ENCODE assay signal across 25 cellular contexts in the genomic region with DNA sequence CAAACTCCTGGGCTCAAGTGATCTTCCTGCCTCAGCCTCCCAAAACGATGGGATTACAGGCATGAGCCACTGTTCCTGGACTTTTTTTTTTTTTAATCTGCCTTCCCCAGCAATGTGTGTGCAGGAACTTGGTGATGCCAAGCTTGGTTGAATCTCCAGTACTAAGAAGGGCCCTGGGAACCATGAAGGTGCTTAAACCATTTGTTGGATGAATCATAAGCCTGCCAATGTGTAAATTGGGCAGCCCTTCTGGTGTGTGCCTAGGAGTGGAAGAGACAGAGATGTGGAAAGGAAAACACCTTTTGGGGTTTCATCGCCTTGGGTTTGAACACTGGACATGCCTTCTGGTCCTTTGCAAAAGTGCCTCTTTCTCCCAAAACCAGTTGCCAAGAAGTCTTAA. TPM values are rescaled to one million over a fixed set of nuclear protein-coding genes. Genes with fewer than 3 reads are reported as not detected.
A peak's percentile ranks its signal among the peaks of the same experiment; 100 is the strongest.
DNase-seq lines count a peak whose midpoint lies in the region; ATAC-seq and TF ChIP-seq lines count a peak whose summit lies in the region.
"Had no signal": no experiment of that assay in that cellular context is flagged by ENCODE, and none has a peak within 500 bp of the region (broad histone marks: within the 10 kb centered on the region; RNA-seq: fewer than 3 reads in every experiment).

No MANE protein-coding gene starts in this region.

- H3K27ac ChIP-seq in breast epithelium (no peak overlapping the region), colonic mucosa (no peak overlapping the region)
- H3K27ac ChIP-seq: prostate gland had no signal

- H3K9me3 ChIP-seq in breast epithelium (no peaks in the 10 kb centered on the region), colonic mucosa (no peaks in the 10 kb centered on the region)
- H3K9me3 ChIP-seq: prostate gland had no signal

- no peak for TF ChIP-seq CTCF in MCF 10A (IDR thresholded peaks at IDR 0.05; ENCODE audit: unreplicated experiment)
- TF ChIP-seq CTCF in breast epithelium (IDR thresholded peaks at IDR 0.05) = no peak
- TF ChIP-seq CTCF in colonic mucosa (IDR thresholded peaks at IDR 0.05) = no peak
- no peak for TF ChIP-seq CTCF in nephron progenitor cell (IDR thresholded peaks at IDR 0.05)

- no peaks in the 10 kb centered on the region for H3K36me3 Mint-ChIP-seq in MCF 10A (ENCODE audit: insufficient read depth, unreplicated experiment)
- no peaks in the 10 kb centered on the region for H3K36me3 Mint-ChIP-seq in nephron progenitor cell (ENCODE audit: low read depth)
- no peaks in the 10 kb centered on the region for H3K36me3 Mint-ChIP-seq in activated T-cell treated with anti-CD3 and anti-CD28 coated beads, Interleukin-2, amount 50 U/mL, for 24 hours (ENCODE audit: low read depth)
- H3K36me3 Mint-ChIP-seq in activated CD4-positive, alpha-beta T cell treated with anti-CD3 and anti-CD28 coated beads for 36 hours (ENCODE audit: low read depth) = no peaks in the 10 kb centered on the region
- no peaks in the 10 kb centered on the region for H3K36me3 Mint-ChIP-seq in activated naive CD4-positive, alpha-beta T cell treated with anti-CD3 and anti-CD28 coated beads, Interleukin-2, amount 50 U/mL, for 72 hours
- H3K36me3 Mint-ChIP-seq: stimulated activated effector memory CD8-positive, alpha-beta T cell treated with anti-CD3 and anti-CD28 coated beads, Interleukin-12 subunit alpha, Interleukin-12 subunit beta, amount 100 ng/mL, for 72 hours had no signal

- no peak for TF ChIP-seq POLR2A in breast epithelium (IDR thresholded peaks at IDR 0.05)

- H3K9ac ChIP-seq in colonic mucosa (ENCODE audit: low read depth in 2 of 2, low read length in 2 of 2) = no peak overlapping the region

- H3K27ac Mint-ChIP-seq in MCF 10A (ENCODE audit: low read depth, unreplicated experiment) (peak overlapping the region; percentile 26), nephron progenitor cell (peak overlapping the region; percentile 53)
- no peak overlapping the region for H3K27ac Mint-ChIP-seq in activated T-cell treated with anti-CD3 and anti-CD28 coated beads, Interleukin-2, amount 50 U/mL, for 24 hours
- no peak overlapping the region for H3K27ac Mint-ChIP-seq in activated CD4-positive, alpha-beta T cell treated with anti-CD3 and anti-CD28 coated beads for 36 hours
- no peak overlapping the region for H3K27ac Mint-ChIP-seq in activated naive CD4-positive, alpha-beta T cell treated with anti-CD3 and anti-CD28 coated beads, Interleukin-2, amount 50 U/mL, for 72 hours
- H3K27ac Mint-ChIP-seq: stimulated activated effector memory CD8-positive, alpha-beta T cell treated with anti-CD3 and anti-CD28 coated beads, Interleukin-12 subunit alpha, Interleukin-12 subunit beta, amount 100 ng/mL, for 72 hours had no signal

- no peaks in the 10 kb centered on the region for H3K36me3 ChIP-seq in breast epithelium
- no peaks in the 10 kb centered on the region for H3K36me3 ChIP-seq in colonic mucosa
- H3K36me3 ChIP-seq: prostate gland had no signal

- no TSS peak for BruUV-seq in MCF 10A (replicated peaks; lab: Mats Ljungman, UMichigan)

- DNase-seq in MCF 10A (ENCODE audit: unreplicated experiment) (peak; percentile 38), breast epithelium (ENCODE audit: low spot score in 2 of 2) (no peak), colonic mucosa (peak; percentile 10), nephron progenitor cell (no peak), NCI-H187 (lab: John Stamatoyannopoulos, UW) (no peak)
- no peak for DNase-seq in activated T-cell treated with anti-CD3 and anti-CD28 coated beads, Interleukin-2, amount 50 U/mL, for 24 hours
- DNase-seq in activated CD4-positive, alpha-beta T cell treated with anti-CD3 and anti-CD28 coated beads for 36 hours = no peak
- DNase-seq in activated naive CD4-positive, alpha-beta T cell treated with anti-CD3 and anti-CD28 coated beads, Interleukin-2, amount 50 U/mL, for 72 hours (ENCODE audit: low spot score in 2 of 2) = no peak
- DNase-seq: 8988T; activated CD4-positive, alpha-beta T cell treated with anti-CD3 and anti-CD28 coated beads, Interleukin-2, amount 50 U/mL, for 4 hours; activated gamma-delta T cell; activated T-cell treated with anti-CD3 and anti-CD28 coated beads for 4 hours; central memory CD4-positive, alpha-beta T cell; DMS79 treated with DMSO at 0.1 percent for 48 hours; NCI-H510A treated with DMSO at 0.1 percent for 48 hours; NK-92 treated with Interleukin-12 subunit alpha and Interleukin-12 subunit beta, amount 100 ng/mL, for 24 hours; stimulated activated CD4-positive, alpha-beta T cell treated with anti-CD3 and anti-CD28 coated beads, Interleukin-1b, Interleukin-23, amount 100 ng/mL, for 48 hours had no signal

- no peaks in the 10 kb centered on the region for H3K9me3 Mint-ChIP-seq in MCF 10A (ENCODE audit: unreplicated experiment)
- H3K9me3 Mint-ChIP-seq in nephron progenitor cell = no peaks in the 10 kb centered on the region
- no peaks in the 10 kb centered on the region for H3K9me3 Mint-ChIP-seq in activated T-cell treated with anti-CD3 and anti-CD28 coated beads, Interleukin-2, amount 50 U/mL, for 24 hours
- H3K9me3 Mint-ChIP-seq in activated CD4-positive, alpha-beta T cell treated with anti-CD3 and anti-CD28 coated beads for 36 hours (ENCODE audit: low read depth) = peaks cover 3% of the 10 kb centered on the region
- H3K9me3 Mint-ChIP-seq in activated naive CD4-positive, alpha-beta T cell treated with anti-CD3 and anti-CD28 coated beads, Interleukin-2, amount 50 U/mL, for 72 hours = no peaks in the 10 kb centered on the region
- H3K9me3 Mint-ChIP-seq: stimulated activated effector memory CD8-positive, alpha-beta T cell treated with anti-CD3 and anti-CD28 coated beads, Interleukin-12 subunit alpha, Interleukin-12 subunit beta, amount 100 ng/mL, for 72 hours had no signal

- H3K4me3 ChIP-seq in breast epithelium (no peak overlapping the region), colonic mucosa (no peak overlapping the region)
- H3K4me3 ChIP-seq: dorsolateral prefrontal cortex, prostate gland had no signal

- POLR2A ChIA-PET in MCF 10A (lab: Yijun Ruan, JAX) = interaction anchor here (0.6 to 2.3 kb wide), 21 partner anchors 8 to 815 kb away, joined by 3 to 29 read pairs (median 4); no protein-coding TSS in a partner anchor
- POLR2A ChIA-PET in activated CD4-positive, alpha-beta T cell treated with anti-CD3 and anti-CD28 coated beads for 36 hours (lab: Charles Lee) = no interaction called here

- ATAC-seq in activated CD4-positive, alpha-beta T cell treated with anti-CD3 and anti-CD28 coated beads for 36 hours = no peak
- no peak for ATAC-seq in activated naive CD4-positive, alpha-beta T cell treated with anti-CD3 and anti-CD28 coated beads, Interleukin-2, amount 50 U/mL, for 72 hours

- intact Hi-C loops in MCF 10A (cut with micrococcal nuclease) = no loop called here
- intact Hi-C loops in breast epithelium (cut with DNase I; ENCODE audit: low total_unique reads) = no loop called here
- intact Hi-C loops in colonic mucosa (cut with DNase I) = no loop called here
- intact Hi-C loops in activated CD4-positive, alpha-beta T cell treated with anti-CD3 and anti-CD28 coated beads for 36 hours (cut with DNase I, micrococcal nuclease) = no loop called here

- H3K27me3 ChIP-seq in breast epithelium = no peaks in the 10 kb centered on the region
- no peaks in the 10 kb centered on the region for H3K27me3 ChIP-seq in colonic mucosa

- H3K4me1 ChIP-seq in breast epithelium = peaks cover 0 to 7% of the 10 kb centered on the region in 2 donors
- no peaks in the 10 kb centered on the region for H3K4me1 ChIP-seq in colonic mucosa
- H3K4me1 ChIP-seq: prostate gland had no signal

- H3K27me3 Mint-ChIP-seq in MCF 10A (ENCODE audit: insufficient read depth, unreplicated experiment) (no peaks in the 10 kb centered on the region), nephron progenitor cell (ENCODE audit: low read depth, poor library complexity) (peaks cover 16% of the 10 kb centered on the region)
- peaks cover 66% of the 10 kb centered on the region for H3K27me3 Mint-ChIP-seq in activated T-cell treated with anti-CD3 and anti-CD28 coated beads, Interleukin-2, amount 50 U/mL, for 24 hours
- H3K27me3 Mint-ChIP-seq in activated CD4-positive, alpha-beta T cell treated with anti-CD3 and anti-CD28 coated beads for 36 hours = peaks cover 40% of the 10 kb centered on the region

- H3K4me3 Mint-ChIP-seq in MCF 10A (ENCODE audit: unreplicated experiment) = no peak overlapping the region
- H3K4me3 Mint-ChIP-seq in nephron progenitor cell = peak overlapping the region; percentile 65
- H3K4me3 Mint-ChIP-seq in activated T-cell treated with anti-CD3 and anti-CD28 coated beads, Interleukin-2, amount 50 U/mL, for 24 hours = no peak overlapping the region
- H3K4me3 Mint-ChIP-seq in activated CD4-positive, alpha-beta T cell treated with anti-CD3 and anti-CD28 coated beads for 36 hours = no peak overlapping the region
- H3K4me3 Mint-ChIP-seq: stimulated activated effector memory CD8-positive, alpha-beta T cell treated with anti-CD3 and anti-CD28 coated beads, Interleukin-12 subunit alpha, Interleukin-12 subunit beta, amount 100 ng/mL, for 72 hours had no signal

- H3K4me1 Mint-ChIP-seq in MCF 10A (ENCODE audit: insufficient read depth, unreplicated experiment) (peaks cover 20% of the 10 kb centered on the region), nephron progenitor cell (peaks cover 55% of the 10 kb centered on the region)
- H3K4me1 Mint-ChIP-seq in activated T-cell treated with anti-CD3 and anti-CD28 coated beads, Interleukin-2, amount 50 U/mL, for 24 hours (ENCODE audit: low read depth) = no peaks in the 10 kb centered on the region
- no peaks in the 10 kb centered on the region for H3K4me1 Mint-ChIP-seq in activated CD4-positive, alpha-beta T cell treated with anti-CD3 and anti-CD28 coated beads for 36 hours

- CTCF ChIA-PET in MCF 10A (lab: Yijun Ruan, JAX) = interaction anchor here (0.6 to 3.6 kb wide), 12 partner anchors 7 to 232 kb away, joined by 3 to 24 read pairs (median 4); a partner anchor contains a TSS
- CTCF ChIA-PET in activated CD4-positive, alpha-beta T cell treated with anti-CD3 and anti-CD28 coated beads for 36 hours (lab: Charles Lee) = no interaction called here

RNA-seq across cellular contexts. Expression of a gene that starts 7.1 kb away (rescaled TPM):
- not detected in 2 replicates for total RNA-seq in MCF 10A (2022)
- not detected for total RNA-seq in breast epithelium
- total RNA-seq in colonic mucosa = not detected
- not detected for total RNA-seq in activated CD4-positive, alpha-beta T cell treated with anti-CD3 and anti-CD28 coated beads for 36 hours
- not detected for total RNA-seq in activated naive CD4-positive, alpha-beta T cell treated with anti-CD3 and anti-CD28 coated beads, Interleukin-2, amount 50 U/mL, for 72 hours
- total RNA-seq: dorsolateral prefrontal cortex, epithelial cell of proximal tubule, frontal cortex, lung microvascular endothelial cell, skeletal muscle tissue, temporal lobe had no signal

RNA-seq across cellular contexts. Expression of a gene that starts 28.6 kb away (rescaled TPM):
- total RNA-seq in MCF 10A (2022) (46.7 and 60.3 TPM in 2 replicates), breast epithelium (10 to 100 TPM; 13.8 to 26.9 (median 17.4) TPM), colonic mucosa (10 to 100 TPM; 20.3 to 29.3 TPM)
- 10 to 100 TPM; 42.7 to 48.9 TPM for total RNA-seq in activated CD4-positive, alpha-beta T cell treated with anti-CD3 and anti-CD28 coated beads for 36 hours
- total RNA-seq in activated naive CD4-positive, alpha-beta T cell treated with anti-CD3 and anti-CD28 coated beads, Interleukin-2, amount 50 U/mL, for 72 hours = 10 to 100 TPM; 47.3 to 67.5 TPM

RNA-seq across cellular contexts. Expression of a gene that starts 56.0 kb away (rescaled TPM):
- total RNA-seq in MCF 10A (2022) (not detected in 2 replicates), breast epithelium (1 to 10 TPM; 1.6 to 3.8 (median 1.8) TPM), colonic mucosa (1 to 10 TPM; 1.3 to 3.2 TPM)
- under 1 TPM in 1 of 2 experiments, not detected in 1; 0.41 TPM for total RNA-seq in activated CD4-positive, alpha-beta T cell treated with anti-CD3 and anti-CD28 coated beads for 36 hours
- not detected for total RNA-seq in activated naive CD4-positive, alpha-beta T cell treated with anti-CD3 and anti-CD28 coated beads, Interleukin-2, amount 50 U/mL, for 72 hours
- total RNA-seq: lung microvascular endothelial cell had no signal

Comparison
In these comparisons a context has a peak if more than half of its experiments do, and no peak if none do; other contexts are left out.
1. DNase-seq: peak in MCF 10A (single experiment) and colonic mucosa (single experiment); none in breast epithelium (0 of 2), nephron progenitor cell (single experiment), activated T-cell treated with anti-CD3 and anti-CD28 coated beads, Interleukin-2, amount 50 U/mL, for 24 hours (single experiment), activated CD4-positive, alpha-beta T cell treated with anti-CD3 and anti-CD28 coated beads for 36 hours (single experiment), NCI-H187 (0 of 2) and activated naive CD4-positive, alpha-beta T cell treated with anti-CD3 and anti-CD28 coated beads, Interleukin-2, amount 50 U/mL, for 72 hours (0 of 2).
2. H3K27ac Mint-ChIP-seq: peak in MCF 10A (single experiment) and nephron progenitor cell (single experiment); none in activated T-cell treated with anti-CD3 and anti-CD28 coated beads, Interleukin-2, amount 50 U/mL, for 24 hours (single experiment), activated CD4-positive, alpha-beta T cell treated with anti-CD3 and anti-CD28 coated beads for 36 hours (single experiment) and activated naive CD4-positive, alpha-beta T cell treated with anti-CD3 and anti-CD28 coated beads, Interleukin-2, amount 50 U/mL, for 72 hours (0 of 2).